Comparison of ENCODE assay signal across 15 cellular contexts in the genomic region with DNA sequence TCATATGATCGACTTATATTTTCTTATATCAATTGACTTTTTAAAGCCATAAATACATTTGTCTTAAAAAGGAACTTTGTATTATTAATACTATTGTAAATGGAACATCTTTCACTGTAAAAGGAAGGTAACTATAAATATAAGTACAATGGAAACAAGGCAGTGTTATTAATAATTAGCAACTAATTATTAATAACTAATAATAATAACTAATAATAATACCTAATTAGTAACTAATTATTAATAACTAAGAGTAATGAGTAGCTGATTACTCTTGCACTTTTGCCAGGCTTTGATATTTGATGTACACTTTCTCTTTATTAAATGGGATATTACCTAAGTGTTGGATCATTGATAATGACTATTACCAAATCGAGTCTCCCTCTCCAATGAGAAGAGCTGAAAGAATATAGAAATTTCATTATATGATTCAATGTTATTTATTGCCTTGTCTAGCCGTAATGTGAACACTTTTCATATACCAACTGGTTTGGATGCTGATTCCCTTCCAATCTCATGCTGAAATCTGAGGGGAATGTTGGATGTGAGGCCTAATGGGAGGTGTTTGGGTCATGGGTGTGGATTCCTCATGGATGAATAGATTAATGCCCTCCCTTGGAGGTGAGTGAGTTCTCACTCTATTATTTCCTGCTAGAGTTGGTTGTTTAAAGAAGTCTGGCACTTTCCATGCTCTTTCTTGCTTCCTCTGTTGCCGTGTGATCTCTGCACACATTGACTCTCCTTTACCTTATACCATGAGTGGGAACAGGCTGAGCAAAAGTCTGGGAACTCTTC.
DNase-seq lines count a peak whose midpoint lies in the region; ATAC-seq, FAIRE-seq and TF ChIP-seq lines count a peak whose summit lies in the region.
"Had no signal": no experiment of that assay in that cellular context is flagged by ENCODE, and none has a peak within 500 bp of the region (broad histone marks: within the 10 kb centered on the region; RNA-seq: fewer than 3 reads in every experiment).

No MANE protein-coding gene starts in this region.

- H3K27ac Mint-ChIP-seq in endodermal cell, result no peak overlapping the region
- H3K27ac Mint-ChIP-seq: CD8-positive, alpha-beta memory T cell had no signal

- H3K9me3 ChIP-seq in endodermal cell (ENCODE audit: control insufficient read depth, low read length), result peaks cover 7% of the 10 kb centered on the region
- H3K9me3 ChIP-seq in pancreas, result no peaks in the 10 kb centered on the region
- H3K9me3 ChIP-seq: BLaER1, Caco-2 had no signal

- FAIRE-seq in pancreas (lab: Jason Lieb, UNC), result peak; percentile 20
- FAIRE-seq: GM12878, GM18507 had no signal

- H3K4me3 ChIP-seq in endodermal cell (ENCODE audit: low read length), result peak overlapping the region; percentile 34
- H3K4me3 ChIP-seq in pancreas, result no peak overlapping the region
- H3K4me3 ChIP-seq: BLaER1, GM12878, GM23248 had no signal

- H3K9ac ChIP-seq in endodermal cell (ENCODE audit: extremely low read depth, low read length, poor library complexity, severe bottlenecking), result no peak overlapping the region
- H3K9ac ChIP-seq: BLaER1, GM23248 had no signal

- 82 to 100% methylated on average over 1 to 3 of the region's 4 CpGs for WGBS in endodermal cell (ENCODE audit: insufficient coverage in 1 of 2, insufficient read length in 1 of 2), 2 experiments
- WGBS in pancreas, 2 donors, result 73% methylated on average over 4 of the region's 4 CpGs

- H3K27ac ChIP-seq in endodermal cell (ENCODE audit: low read depth, low read length) (no peak overlapping the region), pancreas (no peak overlapping the region)
- H3K27ac ChIP-seq: BLaER1, GM23248 had no signal

- no peak overlapping the region for H3K4me3 Mint-ChIP-seq in endodermal cell
- H3K4me3 Mint-ChIP-seq: CD8-positive, alpha-beta memory T cell had no signal

- no peak for ATAC-seq in pancreas
- ATAC-seq: GM12878 had no signal

- H3K4me1 Mint-ChIP-seq in endodermal cell, result peaks cover 39% of the 10 kb centered on the region
- H3K4me1 Mint-ChIP-seq: CD8-positive, alpha-beta memory T cell had no signal

- H3K36me3 ChIP-seq in endodermal cell (ENCODE audit: control insufficient read depth, insufficient read depth, low read length), result no peaks in the 10 kb centered on the region
- no peaks in the 10 kb centered on the region for H3K36me3 ChIP-seq in pancreas
- H3K36me3 ChIP-seq: BLaER1 had no signal

- DNase-seq in HT1080 (ENCODE audit: low read depth) (peak; percentile 16), RKO (ENCODE audit: low spot score) (peak; percentile 82), endodermal cell (no peak), pancreas (no peak), NCI-H1694 (lab: John Stamatoyannopoulos, UW) (no peak)
- DNase-seq in stimulated activated CD4-positive, alpha-beta T cell treated with anti-CD3 and anti-CD28 coated beads, Interleukin-1b, Interleukin-23, amount 100 ng/mL, for 48 hours, result no peak
- no peak for DNase-seq in stimulated activated CD4-positive, alpha-beta T cell treated with anti-CD3 and anti-CD28 coated beads, Interleukin-4, amount 100 ng/mL, for 1 hour
- DNase-seq: Caco-2; CD8-positive, alpha-beta memory T cell; DND-41; GM23248; H7 had no signal

- H3K4me1 ChIP-seq in endodermal cell (ENCODE audit: control insufficient read depth, insufficient read depth, low read length) (peaks cover 9% of the 10 kb centered on the region), pancreas (no peaks in the 10 kb centered on the region)
- H3K4me1 ChIP-seq: BLaER1 had no signal

- H3K36me3 Mint-ChIP-seq in endodermal cell (ENCODE audit: low read depth), result peaks cover 4% of the 10 kb centered on the region
- H3K36me3 Mint-ChIP-seq: CD8-positive, alpha-beta memory T cell had no signal

- no peak for TF ChIP-seq CTCF in endodermal cell (conservative IDR thresholded peaks at IDR 0.05)
- no peak for TF ChIP-seq CTCF in pancreas (IDR thresholded peaks at IDR 0.05)

- H3K27me3 Mint-ChIP-seq in endodermal cell (ENCODE audit: insufficient read depth), result no peaks in the 10 kb centered on the region

- intact Hi-C loops in pancreas (cut with DNase I), result no loop called here

- no peaks in the 10 kb centered on the region for H3K27me3 ChIP-seq in endodermal cell (ENCODE audit: control insufficient read depth, insufficient read depth, low read length, poor library complexity, severe bottlenecking)
- H3K27me3 ChIP-seq in pancreas, result no peaks in the 10 kb centered on the region
- H3K27me3 ChIP-seq: BLaER1 had no signal

- H3K9me3 Mint-ChIP-seq in endodermal cell, result peaks cover 3% of the 10 kb centered on the region

Comparison
In these comparisons a context has a peak if more than half of its experiments do, and no peak if none do; other contexts are left out.
1. DNase-seq: peak in HT1080 (single experiment) and RKO (single experiment); none in endodermal cell (single experiment), pancreas (0 of 6), stimulated activated CD4-positive, alpha-beta T cell treated with anti-CD3 and anti-CD28 coated beads, Interleukin-1b, Interleukin-23, amount 100 ng/mL, for 48 hours (single experiment), NCI-H1694 (single experiment) and stimulated activated CD4-positive, alpha-beta T cell treated with anti-CD3 and anti-CD28 coated beads, Interleukin-4, amount 100 ng/mL, for 1 hour (single experiment).